8 cellular contexts compared by ENCODE assay signal in the genomic region with DNA sequence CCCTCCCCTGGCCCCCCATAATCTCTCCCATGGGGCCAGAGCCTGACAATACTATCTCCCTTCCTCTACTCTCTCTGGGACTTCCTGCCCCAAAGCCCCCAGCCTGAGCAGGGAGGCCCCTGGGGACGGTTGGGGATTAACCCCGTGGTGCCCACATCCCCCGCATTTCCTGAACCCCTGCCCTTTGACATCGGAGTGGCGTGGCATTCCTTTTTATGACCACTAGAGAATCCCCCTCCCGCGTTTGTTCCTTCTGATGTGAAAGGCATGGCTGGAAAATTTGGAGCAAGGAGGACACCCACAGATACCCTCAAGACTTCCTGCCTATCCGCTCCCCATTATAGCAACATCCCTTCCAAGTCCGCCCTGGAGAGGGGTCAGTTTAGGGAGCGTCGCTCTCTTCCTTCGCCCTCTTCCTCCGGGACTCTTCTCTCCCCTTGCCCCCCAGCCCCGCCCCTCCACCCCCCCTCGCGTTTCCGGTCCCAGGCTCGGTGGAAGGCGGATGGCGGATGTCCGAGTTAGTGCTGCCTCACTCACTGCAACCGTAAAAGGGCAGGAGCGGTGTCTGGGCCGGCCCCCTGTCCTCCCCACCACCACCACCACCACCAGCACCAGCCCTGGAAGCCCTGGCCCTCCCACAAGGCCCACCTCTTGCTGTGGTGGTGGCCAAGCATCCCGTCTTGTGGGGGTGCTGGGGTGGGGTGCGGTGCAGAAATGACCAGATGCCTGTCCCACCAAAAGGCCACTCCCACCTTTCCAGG. TPM values are rescaled to one million over a fixed set of nuclear protein-coding genes. Genes with fewer than 3 reads are reported as not detected.
DNase-seq lines count a peak whose midpoint lies in the region; ATAC-seq, FAIRE-seq and TF ChIP-seq lines count a peak whose summit lies in the region.

No MANE protein-coding gene starts in this region.

- H3K27ac ChIP-seq in SJSA1 = peak overlapping the region; percentile 34
- H3K27ac ChIP-seq in coronary artery = peak overlapping the region; percentile 85 to 91
- H3K27ac ChIP-seq in HepG2 (ENCODE audit: extremely low read length, insufficient read depth, low read length) = peak overlapping the region; percentile 77
- H3K27ac ChIP-seq in subcutaneous abdominal adipose tissue (ENCODE audit: low read depth, low read length) = peak overlapping the region; percentile 87

- H3K79me2 ChIP-seq in HepG2 (ENCODE audit: insufficient read depth, low read length) = peaks cover 55% of the 10 kb centered on the region

- WGBS in HepG2 (ENCODE audit: low lambda C conversion rate) = 1% methylated on average over 20 of the region's 26 CpGs

- ATAC-seq in HepG2 = peak; percentile 49
- no peak for ATAC-seq in HG02938 (IDR thresholded peaks at IDR 0.05; ENCODE audit: unreplicated experiment)

- in situ Hi-C loops in HepG2 (cut with HindIII; ENCODE audit: extremely low pct_ligation_motif_present, low pct_unique_long_range_greater_than_20kb) = no loop called here

- H3K4me2 ChIP-seq in HepG2 (ENCODE audit: low read depth, low read length) = peak overlapping the region; percentile 99

- no peaks in the 10 kb centered on the region for H3K9me3 ChIP-seq in SJSA1 (replicated peaks)
- H3K9me3 ChIP-seq in HepG2 (ENCODE audit: low read length) = no peaks in the 10 kb centered on the region
- H3K9me3 ChIP-seq in subcutaneous abdominal adipose tissue (ENCODE audit: control insufficient read depth in 5 of 5, low read length in 5 of 5) = no peaks in the 10 kb centered on the region

- TF ChIP-seq EP300 in HepG2 (IDR thresholded peaks at IDR 0.05; ENCODE audit: low read depth in 2 of 2, low read length in 2 of 2) (no peak), HepG2 (CRISPR knock-in tag; IDR thresholded peaks at IDR 0.05; ENCODE audit: borderline replicate concordance) (no peak)

- intact Hi-C loops in HepG2 (cut with micrococcal nuclease; ENCODE audit: unreplicated experiment) = no loop called here

- no TSS peak for BruUV-seq in HepG2 (replicated peaks; lab: Mats Ljungman, UMichigan)

- DNase-seq in DMS53 (lab: John Stamatoyannopoulos, UW) = peak; percentile 78
- no peak for DNase-seq in HFF-Myc (ENCODE audit: extremely low read depth, low read depth)
- DNase-seq in SJSA1 (ENCODE audit: low read depth in 1 of 2, low spot score in 2 of 2) = peak; percentile 42 to 82
- peak; percentile 91 for DNase-seq in coronary artery (ENCODE audit: low spot score)
- DNase-seq in HepG2 (ENCODE audit: low spot score) = peak; percentile 63
- no peak for DNase-seq in NCI-H2081 treated with DMSO at 0.1 percent for 48 hours (lab: John Stamatoyannopoulos, UW)

- no peak overlapping the region for H2AFZ ChIP-seq in HepG2 (ENCODE audit: low read length)

- no peak for TF ChIP-seq CTCF in HFF-Myc (IDR thresholded peaks at IDR 0.05; ENCODE audit: low read depth, low read length, missing control alignments)
- no peak for TF ChIP-seq CTCF in coronary artery (IDR thresholded peaks at IDR 0.05)
- no peak for TF ChIP-seq CTCF in HepG2 (CRISPR knock-in tag; IDR thresholded peaks at IDR 0.05)

- POLR2A ChIA-PET in HepG2 (lab: Yijun Ruan, JAX) = interaction anchor here (0.7 to 1.6 kb wide), 5 partner anchors 10 to 183 kb away, joined by 3 to 7 read pairs (median 4); partner anchors contain the start of genes QPCTL and SNRPD2

- TF ChIP-seq POLR2A in HepG2 (IDR thresholded peaks at IDR 0.05; ENCODE audit: insufficient read depth in 1 of 2, low read depth in 2 of 2, low read length in 2 of 2) = peak in 1 of 2 experiments; percentile 37; a peak in 3 of 4 replicates

- no peak for TF ChIP-seq RAD21 in HepG2 (CRISPR knock-in tag; IDR thresholded peaks at IDR 0.05)

- H3K4me1 ChIP-seq in SJSA1 (replicated peaks) (peaks cover 21% of the 10 kb centered on the region), HepG2 (ENCODE audit: insufficient read depth, low read length) (peaks cover 65% of the 10 kb centered on the region), subcutaneous abdominal adipose tissue (ENCODE audit: control insufficient read depth in 5 of 5, insufficient read depth in 5 of 5, low read length in 5 of 5) (peaks cover 3 to 68% (median 58%) of the 10 kb centered on the region in 5 donors)

- CTCF ChIA-PET in HepG2 (lab: Yijun Ruan, JAX; ENCODE audit: low intra/inter-chr PET ratio, low total read pairs) = interaction anchor here (1.2 kb wide), 1 partner anchor 23 kb away, joined by 4 read pairs; no protein-coding TSS in a partner anchor

- peak overlapping the region; percentile 99 for H3K4me3 ChIP-seq in HFF-Myc (replicated peaks; ENCODE audit: low read depth, low read length)
- H3K4me3 ChIP-seq in SJSA1 = peak overlapping the region; percentile 85
- H3K4me3 ChIP-seq in coronary artery = peak overlapping the region; percentile 94
- peak overlapping the region; percentile 92 to 100 (median 96) for H3K4me3 ChIP-seq in HepG2 (replicated peaks in 1 of 3; ENCODE audit: insufficient read depth in 1 of 3, low read depth in 2 of 3, low read length in 3 of 3)
- H3K4me3 ChIP-seq in subcutaneous abdominal adipose tissue (ENCODE audit: low read depth in 1 of 5, low read length in 5 of 5) = peak overlapping the region; percentile 74 to 96 (median 92)

- H3K36me3 ChIP-seq in SJSA1 = peaks cover 26% of the 10 kb centered on the region
- H3K36me3 ChIP-seq in HepG2 (replicated peaks in 1 of 2; ENCODE audit: control insufficient read depth in 1 of 2, insufficient read depth in 2 of 2, low read length in 2 of 2) = peaks cover 4 to 6% of the 10 kb centered on the region in 2 experiments; a peak in 1 of 5 replicates
- no peaks in the 10 kb centered on the region for H3K36me3 ChIP-seq in subcutaneous abdominal adipose tissue (ENCODE audit: control insufficient read depth in 5 of 5, insufficient read depth in 5 of 5, low read length in 5 of 5)

- no peak for FAIRE-seq in HepG2 (lab: Jason Lieb, UNC)

- H3K27me3 ChIP-seq in SJSA1 (replicated peaks) (no peaks in the 10 kb centered on the region), HepG2 (ENCODE audit: control insufficient read depth in 1 of 2, insufficient read depth in 2 of 2, low read length in 2 of 2) (no peaks in the 10 kb centered on the region; a peak in 1 of 5 replicates), subcutaneous abdominal adipose tissue (ENCODE audit: control insufficient read depth in 5 of 5, insufficient read depth in 4 of 5, low read length in 5 of 5) (no peaks in the 10 kb centered on the region)

- 0 out of 2 replicates have a peak, but pooled peaks cover 5% of the 10 kb centered on the region for H4K20me1 ChIP-seq in HepG2 (ENCODE audit: insufficient read depth, low read length)

- H3K9ac ChIP-seq in HepG2 (ENCODE audit: insufficient read depth, low read depth, low read length) = peak overlapping the region; percentile 94
- H3K9ac ChIP-seq in subcutaneous abdominal adipose tissue (ENCODE audit: low read length in 5 of 5) = peak overlapping the region; percentile 52 to 94 (median 88)

RNA-seq across cellular contexts. Expression of gene VASP, which starts 1.8 kb away (rescaled TPM):
- 115 TPM in 2 replicates for total RNA-seq in SJSA1 (2014; rRNA removed; shearing (Covaris generic))
- total RNA-seq in HepG2 (2016; rRNA removed; fragmentation: Illumina TruSeq; extraction: Trizol) = 64.6 and 67.1 TPM in 2 replicates
- total RNA-seq in HepG2 (2016; cell fraction: cytosol; rRNA removed; fragmentation: Illumina TruSeq; extraction: Trizol; ENCODE audit: low read depth) = 22.8 and 24.0 TPM in 2 replicates
- total RNA-seq in HepG2 (2016; cell fraction: insoluble cytoplasmic fraction; rRNA removed; fragmentation: Illumina TruSeq; extraction: Trizol) = 60.7 and 68.5 TPM in 2 replicates
- 55.3 and 59.3 TPM in 2 replicates for total RNA-seq in HepG2 (2016; cell fraction: membrane; rRNA removed; fragmentation: Illumina TruSeq; extraction: Trizol)
- 38.8 and 40.6 TPM in 2 replicates for total RNA-seq in HepG2 (2016; cell fraction: nucleus; rRNA removed; fragmentation: Illumina TruSeq; extraction: Trizol)
- polyA plus RNA-seq in HepG2 (2011; rRNA removed) = 41.8 and 49.1 TPM in 2 replicates
- polyA plus RNA-seq in HepG2 (2011; cell fraction: cytosol; rRNA removed) = 29.9 and 46.4 TPM in 2 replicates
- polyA plus RNA-seq in HepG2 (2011; cell fraction: nucleus; rRNA removed) = 78.2 and 83.1 TPM in 2 replicates
- 30.9 and 35.9 TPM in 2 replicates for polyA plus RNA-seq in HepG2 (2012)
- 20.6 and 22.3 TPM in 2 replicates for polyA plus RNA-seq in HepG2 (2016; cell fraction: cytosol; fragmentation: Illumina TruSeq; extraction: Trizol; ENCODE audit: low read depth)
- polyA plus RNA-seq in HepG2 (2016; cell fraction: insoluble cytoplasmic fraction; fragmentation: Illumina TruSeq; extraction: Trizol; ENCODE audit: low read depth) = 75.4 and 76.4 TPM in 2 replicates
- polyA plus RNA-seq in HepG2 (2016; cell fraction: membrane; fragmentation: Illumina TruSeq; extraction: Trizol; ENCODE audit: low read depth) = 40.8 and 44.1 TPM in 2 replicates
- polyA plus RNA-seq in HepG2 (2016; cell fraction: nucleus; fragmentation: Illumina TruSeq; extraction: Trizol; ENCODE audit: insufficient read depth, low read depth) = 70.9 and 74.4 TPM in 2 replicates
- 38.0 and 110 TPM in 2 replicates for polyA minus RNA-seq in HepG2 (2011; rRNA and poly(A)+ RNA removed; ENCODE audit: low replicate concordance)
- polyA minus RNA-seq in HepG2 (2011; cell fraction: cytosol; rRNA and poly(A)+ RNA removed) = 36.7 and 47.2 TPM in 2 replicates
- 31.7 and 50.2 TPM in 2 replicates for polyA minus RNA-seq in HepG2 (2011; cell fraction: nucleus; rRNA and poly(A)+ RNA removed)

RNA-seq across cellular contexts. Expression of gene PPM1N, which starts 10.9 kb away (rescaled TPM):
- 0.29 TPM in 1 of 2 replicates, not detected in the other for total RNA-seq in SJSA1 (2014; rRNA removed; shearing (Covaris generic))
- 0.31 and 0.67 TPM in 2 replicates for total RNA-seq in HepG2 (2016; rRNA removed; fragmentation: Illumina TruSeq; extraction: Trizol)
- total RNA-seq in HepG2 (2016; cell fraction: cytosol; rRNA removed; fragmentation: Illumina TruSeq; extraction: Trizol; ENCODE audit: low read depth) = 0.53 and 0.71 TPM in 2 replicates
- 0.48 and 0.91 TPM in 2 replicates for total RNA-seq in HepG2 (2016; cell fraction: insoluble cytoplasmic fraction; rRNA removed; fragmentation: Illumina TruSeq; extraction: Trizol)
- 0.72 and 1.2 TPM in 2 replicates for total RNA-seq in HepG2 (2016; cell fraction: membrane; rRNA removed; fragmentation: Illumina TruSeq; extraction: Trizol)
- not detected in 2 replicates for total RNA-seq in HepG2 (2016; cell fraction: nucleus; rRNA removed; fragmentation: Illumina TruSeq; extraction: Trizol)
- polyA plus RNA-seq in HepG2 (2011; rRNA removed) = 1.3 and 1.8 TPM in 2 replicates
- 2.6 TPM in 2 replicates for polyA plus RNA-seq in HepG2 (2011; cell fraction: cytosol; rRNA removed)
- 1.1 and 2.1 TPM in 2 replicates for polyA plus RNA-seq in HepG2 (2011; cell fraction: nucleus; rRNA removed)
- 1.4 and 1.9 TPM in 2 replicates for polyA plus RNA-seq in HepG2 (2012)
- polyA plus RNA-seq in HepG2 (2016; cell fraction: cytosol; fragmentation: Illumina TruSeq; extraction: Trizol; ENCODE audit: low read depth) = 0.86 and 1.5 TPM in 2 replicates
- 0.76 TPM in 1 of 2 replicates, not detected in the other for polyA plus RNA-seq in HepG2 (2016; cell fraction: insoluble cytoplasmic fraction; fragmentation: Illumina TruSeq; extraction: Trizol; ENCODE audit: low read depth)
- polyA plus RNA-seq in HepG2 (2016; cell fraction: membrane; fragmentation: Illumina TruSeq; extraction: Trizol; ENCODE audit: low read depth) = 0.77 and 1.1 TPM in 2 replicates
- polyA plus RNA-seq in HepG2 (2016; cell fraction: nucleus; fragmentation: Illumina TruSeq; extraction: Trizol; ENCODE audit: insufficient read depth, low read depth) = 1.2 TPM in 1 of 2 replicates, not detected in the other
- polyA minus RNA-seq in HepG2 (2011; rRNA and poly(A)+ RNA removed; ENCODE audit: low replicate concordance) = 0.23 TPM in 1 of 2 replicates, not detected in the other
- not detected in 2 replicates for polyA minus RNA-seq in HepG2 (2011; cell fraction: cytosol; rRNA and poly(A)+ RNA removed)
- polyA minus RNA-seq in HepG2 (2011; cell fraction: nucleus; rRNA and poly(A)+ RNA removed) = 0.50 TPM in 1 of 2 replicates, not detected in the other

RNA-seq across cellular contexts. Expression of gene RTN2, which starts 12.3 kb away (rescaled TPM):
- total RNA-seq in SJSA1 (2014; rRNA removed; shearing (Covaris generic)) = 5.1 and 7.5 TPM in 2 replicates
- 2.1 and 2.9 TPM in 2 replicates for total RNA-seq in HepG2 (2016; rRNA removed; fragmentation: Illumina TruSeq; extraction: Trizol)
- total RNA-seq in HepG2 (2016; cell fraction: cytosol; rRNA removed; fragmentation: Illumina TruSeq; extraction: Trizol; ENCODE audit: low read depth) = 5.1 and 6.2 TPM in 2 replicates
- total RNA-seq in HepG2 (2016; cell fraction: insoluble cytoplasmic fraction; rRNA removed; fragmentation: Illumina TruSeq; extraction: Trizol) = 2.0 and 3.5 TPM in 2 replicates
- 6.2 and 8.3 TPM in 2 replicates for total RNA-seq in HepG2 (2016; cell fraction: membrane; rRNA removed; fragmentation: Illumina TruSeq; extraction: Trizol)
- 2.3 and 2.8 TPM in 2 replicates for total RNA-seq in HepG2 (2016; cell fraction: nucleus; rRNA removed; fragmentation: Illumina TruSeq; extraction: Trizol)
- 17.1 and 18.0 TPM in 2 replicates for polyA plus RNA-seq in HepG2 (2011; rRNA removed)
- polyA plus RNA-seq in HepG2 (2011; cell fraction: cytosol; rRNA removed) = 13.2 and 17.0 TPM in 2 replicates
- 12.6 and 14.7 TPM in 2 replicates for polyA plus RNA-seq in HepG2 (2011; cell fraction: nucleus; rRNA removed)
- polyA plus RNA-seq in HepG2 (2012) = 11.2 and 15.2 TPM in 2 replicates
- polyA plus RNA-seq in HepG2 (2016; cell fraction: cytosol; fragmentation: Illumina TruSeq; extraction: Trizol; ENCODE audit: low read depth) = 8.6 and 9.5 TPM in 2 replicates
- 3.9 and 4.7 TPM in 2 replicates for polyA plus RNA-seq in HepG2 (2016; cell fraction: insoluble cytoplasmic fraction; fragmentation: Illumina TruSeq; extraction: Trizol; ENCODE audit: low read depth)
- 9.5 and 9.7 TPM in 2 replicates for polyA plus RNA-seq in HepG2 (2016; cell fraction: membrane; fragmentation: Illumina TruSeq; extraction: Trizol; ENCODE audit: low read depth)
- 11.0 and 11.5 TPM in 2 replicates for polyA plus RNA-seq in HepG2 (2016; cell fraction: nucleus; fragmentation: Illumina TruSeq; extraction: Trizol; ENCODE audit: insufficient read depth, low read depth)
- polyA minus RNA-seq in HepG2 (2011; rRNA and poly(A)+ RNA removed; ENCODE audit: low replicate concordance) = 6.0 and 30.0 TPM in 2 replicates
- 7.6 and 8.3 TPM in 2 replicates for polyA minus RNA-seq in HepG2 (2011; cell fraction: cytosol; rRNA and poly(A)+ RNA removed)
- 7.1 and 7.6 TPM in 2 replicates for polyA minus RNA-seq in HepG2 (2011; cell fraction: nucleus; rRNA and poly(A)+ RNA removed)

RNA-seq across cellular contexts. Expression of gene FOSB, which starts 41.3 kb away (rescaled TPM):
- 1.1 TPM in 1 of 2 replicates, not detected in the other for total RNA-seq in SJSA1 (2014; rRNA removed; shearing (Covaris generic))
- total RNA-seq in HepG2 (2016; rRNA removed; fragmentation: Illumina TruSeq; extraction: Trizol) = 0.21 and 6.0 TPM in 2 replicates
- total RNA-seq in HepG2 (2016; cell fraction: cytosol; rRNA removed; fragmentation: Illumina TruSeq; extraction: Trizol; ENCODE audit: low read depth) = 0.79 and 0.91 TPM in 2 replicates
- 0.37 and 5.7 TPM in 2 replicates for total RNA-seq in HepG2 (2016; cell fraction: insoluble cytoplasmic fraction; rRNA removed; fragmentation: Illumina TruSeq; extraction: Trizol)
- 0.93 and 1.2 TPM in 2 replicates for total RNA-seq in HepG2 (2016; cell fraction: membrane; rRNA removed; fragmentation: Illumina TruSeq; extraction: Trizol)
- total RNA-seq in HepG2 (2016; cell fraction: nucleus; rRNA removed; fragmentation: Illumina TruSeq; extraction: Trizol) = 17.8 and 18.2 TPM in 2 replicates
- polyA plus RNA-seq in HepG2 (2011; rRNA removed) = 2.8 TPM in 2 replicates
- polyA plus RNA-seq in HepG2 (2011; cell fraction: cytosol; rRNA removed) = 0.67 and 0.69 TPM in 2 replicates
- 23.1 and 35.9 TPM in 2 replicates for polyA plus RNA-seq in HepG2 (2011; cell fraction: nucleus; rRNA removed)
- 0.51 and 1.1 TPM in 2 replicates for polyA plus RNA-seq in HepG2 (2012)
- not detected in 2 replicates for polyA plus RNA-seq in HepG2 (2016; cell fraction: cytosol; fragmentation: Illumina TruSeq; extraction: Trizol; ENCODE audit: low read depth)
- 0.35 and 0.74 TPM in 2 replicates for polyA plus RNA-seq in HepG2 (2016; cell fraction: insoluble cytoplasmic fraction; fragmentation: Illumina TruSeq; extraction: Trizol; ENCODE audit: low read depth)
- 0.17 and 0.41 TPM in 2 replicates for polyA plus RNA-seq in HepG2 (2016; cell fraction: membrane; fragmentation: Illumina TruSeq; extraction: Trizol; ENCODE audit: low read depth)
- 17.9 and 36.0 TPM in 2 replicates for polyA plus RNA-seq in HepG2 (2016; cell fraction: nucleus; fragmentation: Illumina TruSeq; extraction: Trizol; ENCODE audit: insufficient read depth, low read depth)
- polyA minus RNA-seq in HepG2 (2011; rRNA and poly(A)+ RNA removed; ENCODE audit: low replicate concordance) = 16.2 and 24.3 TPM in 2 replicates
- polyA minus RNA-seq in HepG2 (2011; cell fraction: cytosol; rRNA and poly(A)+ RNA removed) = 1.5 and 2.2 TPM in 2 replicates
- 32.3 and 48.2 TPM in 2 replicates for polyA minus RNA-seq in HepG2 (2011; cell fraction: nucleus; rRNA and poly(A)+ RNA removed)

Comparison
In these comparisons a context has a peak if more than half of its experiments do, and no peak if none do; other contexts are left out.
1. DNase-seq: peak in DMS53 (single experiment), SJSA1 (2 of 2), coronary artery (single experiment) and HepG2 (single experiment); none in HFF-Myc (single experiment) and NCI-H2081 treated with DMSO at 0.1 percent for 48 hours (single experiment).
2. H3K27ac ChIP-seq: peak in every context shown above with its lines; median percentile 88 in coronary artery; 87 in subcutaneous abdominal adipose tissue; 77 in HepG2; 34 in SJSA1.
3. Peak in every context shown above with its lines, with median percentiles within 50 percentile points of each other: H3K4me3 ChIP-seq.